In genomic region chr12:30784508-30784907, GRCh38 we compare ENCODE assay signal across 2 cellular contexts.
TF ChIP-seq lines count a peak whose summit lies in the region.

No MANE protein-coding gene starts in this region.

TF ChIP-seq in HepG2, 621 proteins besides CTCF, POLR2A, EP300 and RAD21:
- TF ChIP-seq ZNF124 (CRISPR knock-in tag; IDR thresholded peaks at IDR 0.05) (no peak), PAX8 (CRISPR knock-in tag; IDR thresholded peaks at IDR 0.05; ENCODE audit: borderline replicate concordance) (no peak), ZNF850 (CRISPR knock-in tag; conservative IDR thresholded peaks at IDR 0.05) (peak; percentile 89; the same call in 1 of the 2 replicates), IRF9 (CRISPR knock-in tag; IDR thresholded peaks at IDR 0.05; ENCODE audit: borderline replicate concordance) (no peak), ZNF326 (CRISPR knock-in tag; IDR thresholded peaks at IDR 0.05; ENCODE audit: borderline replicate concordance) (no peak), ISX (CRISPR knock-in tag; conservative IDR thresholded peaks at IDR 0.05) (no peak), NKX3-1 (CRISPR knock-in tag; IDR thresholded peaks at IDR 0.05) (no peak)
TF ChIP-seq in HepG2: peak in this region for 1.

TF ChIP-seq in H1, 55 proteins besides CTCF, POLR2A, EP300 and RAD21:
- no peak for TF ChIP-seq TCF12 (IDR thresholded peaks at IDR 0.05; ENCODE audit: low read depth, low read length)
- TF ChIP-seq BRCA1 (IDR thresholded peaks at IDR 0.05; ENCODE audit: low read depth, low read length), result no peak
- TF ChIP-seq SP1 (IDR thresholded peaks at IDR 0.05; ENCODE audit: low read depth, low read length), result no peak
- peak; percentile 85 for TF ChIP-seq KDM1A (IDR thresholded peaks at IDR 0.05; ENCODE audit: borderline replicate concordance, low read length)
